ENCODE assay signal across 19 cellular contexts in genomic region chr20:46721476-46721875, GRCh38. TPM values are rescaled to one million over a fixed set of nuclear protein-coding genes. Genes with fewer than 3 reads are reported as not detected.
DNase-seq lines count a peak whose midpoint lies in the region; ATAC-seq and TF ChIP-seq lines count a peak whose summit lies in the region.
"Had no signal": no experiment of that assay in that cellular context is flagged by ENCODE, and none has a peak within 500 bp of the region (broad histone marks: within the 10 kb centered on the region; RNA-seq: fewer than 3 reads in every experiment).

No MANE protein-coding gene starts in this region.

- H3K36me3 ChIP-seq in MM.1S (replicated peaks; ENCODE audit: insufficient read depth, low read length) (no peaks in the 10 kb centered on the region), suprapubic skin (no peaks in the 10 kb centered on the region)
- H3K36me3 ChIP-seq: BLaER1 treated with 17β-estradiol and CSF1 and Interleukin-3, amounts not matched to agents 10 nM and 100 nM had no signal

- H3K4me1 ChIP-seq in MM.1S (ENCODE audit: low read length) = peaks cover 3% of the 10 kb centered on the region; the same call in 1 of the 2 replicates
- no peaks in the 10 kb centered on the region for H3K4me1 ChIP-seq in suprapubic skin
- H3K4me1 ChIP-seq: A549, Caco-2 had no signal

- H3K9me3 ChIP-seq in MM.1S (replicated peaks; ENCODE audit: insufficient read depth, low read length) (no peaks in the 10 kb centered on the region), suprapubic skin (no peaks in the 10 kb centered on the region)

- H4K20me1 ChIP-seq in MM.1S (ENCODE audit: insufficient read depth, low read length) = no peaks in the 10 kb centered on the region
- H4K20me1 ChIP-seq: BLaER1 treated with 17β-estradiol and CSF1 and Interleukin-3, amounts not matched to agents 10 nM and 100 nM had no signal

- H3K4me2 ChIP-seq in MM.1S (ENCODE audit: low read depth, low read length) = peak overlapping the region; percentile 16; the same call in 1 of the 2 replicates
- H3K4me2 ChIP-seq: A549 had no signal

- H3F3A ChIP-seq in MM.1S (ENCODE audit: insufficient read depth, low read length) = no peaks in the 10 kb centered on the region

- H3K9ac ChIP-seq in MM.1S (ENCODE audit: low read length) = no peak overlapping the region
- H3K9ac ChIP-seq: BLaER1 treated with 17β-estradiol and CSF1 and Interleukin-3, amounts not matched to agents 10 nM and 100 nM had no signal

- no peak for TF ChIP-seq EP300 in suprapubic skin (IDR thresholded peaks at IDR 0.05)

- TF ChIP-seq CTCF in MM.1S (IDR thresholded peaks at IDR 0.05; ENCODE audit: low read length) (no peak), choroid plexus epithelial cell (conservative IDR thresholded peaks at IDR 0.05; ENCODE audit: low read depth, low read length) (no peak), suprapubic skin (IDR thresholded peaks at IDR 0.05) (no peak)

- 0 out of 2 replicates have a peak overlapping the region, but pooled peaks have one; percentile 1 for H2AFZ ChIP-seq in MM.1S (ENCODE audit: low read length)

- DNase-seq in MM.1S = no peak
- DNase-seq in OCI-M1 (lab: John Stamatoyannopoulos, UW) = peak; percentile 44
- DNase-seq in choroid plexus epithelial cell (ENCODE audit: low read depth) = peak; percentile 30
- no peak for DNase-seq in left lobe of liver (ENCODE audit: low spot score)
- no peak for DNase-seq in NCI-H1092 treated with DMSO at 0.1 percent for 48 hours (lab: John Stamatoyannopoulos, UW)
- no peak for DNase-seq in stimulated activated naive CD8-positive, alpha-beta T cell treated with anti-CD3 and anti-CD28 coated beads, Interleukin-15, Interleukin-2, amounts not matched to agents 100 U/mL and 50 U/mL, for 24 hours
- no peak for DNase-seq in suprapubic skin (ENCODE audit: low spot score in 2 of 2)
- DNase-seq: AML-193; Caco-2; Calu3; CD4-positive, alpha-beta T cell; CD8-positive, alpha-beta T cell; DMS79 treated with DMSO at 0.1 percent for 48 hours; GF-D8 had no signal

- peak; percentile 39 for ATAC-seq in left lobe of liver
- no peak for ATAC-seq in stimulated activated naive CD8-positive, alpha-beta T cell treated with anti-CD3 and anti-CD28 coated beads, Interleukin-15, Interleukin-2, amounts not matched to agents 100 U/mL and 50 U/mL, for 24 hours
- ATAC-seq: A549; CD8-positive, alpha-beta T cell had no signal

- H3K27me3 ChIP-seq in MM.1S (replicated peaks; ENCODE audit: insufficient read depth, low read length) (no peaks in the 10 kb centered on the region), suprapubic skin (no peaks in the 10 kb centered on the region)
- H3K27me3 ChIP-seq: BLaER1 treated with 17β-estradiol and CSF1 and Interleukin-3, amounts not matched to agents 10 nM and 100 nM had no signal

- no peak for TF ChIP-seq POLR2A in suprapubic skin (IDR thresholded peaks at IDR 0.05)

- H3K27ac ChIP-seq in MM.1S (ENCODE audit: low read length) = no peak overlapping the region
- no peak overlapping the region for H3K27ac ChIP-seq in suprapubic skin
- H3K27ac ChIP-seq: 22Rv1; A549; BLaER1 treated with 17β-estradiol and CSF1 and Interleukin-3, amounts not matched to agents 10 nM and 100 nM; C4-2B had no signal

- H3K4me3 ChIP-seq in MM.1S (ENCODE audit: low read length) = no peak overlapping the region
- no peak overlapping the region for H3K4me3 ChIP-seq in choroid plexus epithelial cell (ENCODE audit: low read depth, low read length)
- no peak overlapping the region for H3K4me3 ChIP-seq in suprapubic skin
- H3K4me3 ChIP-seq: A549; BLaER1 treated with 17β-estradiol and CSF1 and Interleukin-3, amounts not matched to agents 10 nM and 100 nM had no signal

- H3K79me2 ChIP-seq in MM.1S (ENCODE audit: low read length) = no peaks in the 10 kb centered on the region

- no peaks in the 10 kb centered on the region for H3K9me2 ChIP-seq in MM.1S (replicated peaks; ENCODE audit: insufficient read depth, low read length)

- WGBS in suprapubic skin = 96% methylated on average over 1 of the region's 1 CpG

RNA-seq across cellular contexts. Expression of gene SLC2A10, which starts 12.0 kb away (rescaled TPM):
- 44.8 TPM for total RNA-seq in left lobe of liver
- total RNA-seq in suprapubic skin = 1 to 10 TPM; 2.6 to 8.1 (median 5.5) TPM
- total RNA-seq: B cell; CD4-positive, alpha-beta T cell; CD8-positive, alpha-beta T cell had no signal

RNA-seq across cellular contexts. Expression of gene TP53RK, which starts 32.2 kb away (rescaled TPM):
- total RNA-seq in left lobe of liver (3.2 TPM), suprapubic skin (10 to 100 TPM; 15.0 to 27.0 (median 25.8) TPM)

Comparison
In these comparisons a context has a peak if more than half of its experiments do, and no peak if none do; other contexts are left out.
1. DNase-seq: peak in OCI-M1 (single experiment) and choroid plexus epithelial cell (single experiment); none in MM.1S (single experiment), left lobe of liver (single experiment), NCI-H1092 treated with DMSO at 0.1 percent for 48 hours (single experiment), stimulated activated naive CD8-positive, alpha-beta T cell treated with anti-CD3 and anti-CD28 coated beads, Interleukin-15, Interleukin-2, amounts not matched to agents 100 U/mL and 50 U/mL, for 24 hours (single experiment) and suprapubic skin (0 of 2).